10 cellular contexts compared by ENCODE assay signal in the genomic region with DNA sequence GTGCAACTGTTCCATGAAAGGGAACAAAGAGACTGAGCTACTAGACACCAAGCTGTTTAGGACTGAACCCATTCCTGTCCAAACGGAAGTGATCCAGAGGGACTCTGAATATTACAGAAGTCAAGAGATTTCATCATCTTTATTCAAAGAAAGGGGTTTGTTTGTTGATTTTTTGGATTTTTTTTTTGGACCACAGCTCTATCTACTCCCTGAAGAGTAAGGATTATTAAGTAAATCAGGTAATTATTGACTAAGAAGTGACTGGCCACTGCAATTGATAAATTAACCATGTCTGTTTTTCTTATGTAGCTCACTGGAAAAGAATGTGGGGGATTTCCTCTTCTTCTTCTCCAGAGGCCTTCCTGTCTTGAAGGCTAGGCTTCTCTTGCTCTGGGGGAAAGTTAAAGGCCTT.
DNase-seq lines count a peak whose midpoint lies in the region; ATAC-seq and TF ChIP-seq lines count a peak whose summit lies in the region.
"Had no signal": no experiment of that assay in that cellular context is flagged by ENCODE, and none has a peak within 500 bp of the region (broad histone marks: within the 10 kb centered on the region; RNA-seq: fewer than 3 reads in every experiment).

No MANE protein-coding gene starts in this region.

- H3K27ac Mint-ChIP-seq in mesothelial cell of epicardium: peak overlapping the region; percentile 99

- H2AFZ ChIP-seq in IMR-90 (replicated peaks; ENCODE audit: low read length, poor library complexity) (peak overlapping the region; percentile 79), OCI-LY7 (ENCODE audit: low read length) (no peak overlapping the region)

- H2BK5ac ChIP-seq in IMR-90 (ENCODE audit: low read depth, low read length, poor library complexity, severe bottlenecking): peak overlapping the region; percentile 100

- dilution Hi-C loops in IMR-90 (cut with HindIII; ENCODE audit: low sequenced_read_pairs, unreplicated experiment): no loop called here

- H2BK120ac ChIP-seq in IMR-90 (ENCODE audit: low read depth, low read length): peak overlapping the region; percentile 100

- no peaks in the 10 kb centered on the region for H3K9me3 ChIP-seq in A673 (ENCODE audit: low read depth, low read length, poor library complexity, severe bottlenecking)
- H3K9me3 ChIP-seq in IMR-90 (ENCODE audit: control insufficient read depth, insufficient read depth, low read length): no peaks in the 10 kb centered on the region
- no peaks in the 10 kb centered on the region for H3K9me3 ChIP-seq in OCI-LY7 (ENCODE audit: low read length)
- H3K9me3 ChIP-seq: BE2C had no signal

- intact Hi-C loops in A673 (cut with micrococcal nuclease; ENCODE audit: unreplicated experiment): no loop called here
- intact Hi-C loops in IMR-90 (cut with micrococcal nuclease): loop anchor here (2.0 to 10.0 kb wide), 3 partner anchors 33 to 147 kb away; partner anchors contain the start of gene TPM1
- intact Hi-C loops in OCI-LY7 (cut with micrococcal nuclease; ENCODE audit: unreplicated experiment): no loop called here

- peak overlapping the region; percentile 80 for H3K9ac ChIP-seq in IMR-90 (ENCODE audit: low read depth, low read length)

- peak overlapping the region; percentile 97 for H3K56ac ChIP-seq in IMR-90 (ENCODE audit: extremely low read depth, insufficient read depth, low read length)

- peak overlapping the region; percentile 99 for H2BK15ac ChIP-seq in IMR-90 (ENCODE audit: low read depth, low read length)

- TF ChIP-seq POLR2A in IMR-90 (IDR thresholded peaks at IDR 0.05; ENCODE audit: low read depth, low read length): no peak

- peak overlapping the region; percentile 96 for H3K23ac ChIP-seq in IMR-90 (ENCODE audit: low read depth, low read length)

- H3K36me3 Mint-ChIP-seq in mesothelial cell of epicardium: no peaks in the 10 kb centered on the region

- H2AK5ac ChIP-seq in IMR-90 (ENCODE audit: low read depth, low read length): peak overlapping the region; percentile 100

- DNase-seq in A673 (ENCODE audit: low spot score) (peak; percentile 18), IMR-90 (peak; percentile 95), dedifferentiated amniotic fluid mesenchymal stem cell (ENCODE audit: extremely low spot score) (peak; percentile 69), mesothelial cell of epicardium (ENCODE audit: low spot score in 2 of 2, unreplicated experiment in 2 of 2) (no peak), UCSD-AML1 (lab: John Stamatoyannopoulos, UW; ENCODE audit: unreplicated experiment) (no peak), OCI-LY7 (ENCODE audit: low spot score) (no peak)
- no peak for DNase-seq in stimulated activated CD4-positive, alpha-beta T cell treated with anti-CD3 and anti-CD28 coated beads, Interleukin-1b, Interleukin-23, amount 100 ng/mL, for 48 hours
- DNase-seq: BE2C, hippocampal formation had no signal

- no peaks in the 10 kb centered on the region; the same call in 1 of the 2 replicates for H4K20me1 ChIP-seq in IMR-90 (ENCODE audit: insufficient read depth, low read length)
- H4K20me1 ChIP-seq in OCI-LY7 (ENCODE audit: insufficient read depth, low read length): no peaks in the 10 kb centered on the region

- peaks cover 63% of the 10 kb centered on the region for H3K4me1 Mint-ChIP-seq in mesothelial cell of epicardium

- no peaks in the 10 kb centered on the region for H3K36me3 ChIP-seq in A673 (ENCODE audit: insufficient read depth, low read length, poor library complexity, severe bottlenecking)
- H3K36me3 ChIP-seq in IMR-90 (ENCODE audit: control insufficient read depth, insufficient read depth, low read length): no peaks in the 10 kb centered on the region
- no peaks in the 10 kb centered on the region for H3K36me3 ChIP-seq in OCI-LY7 (ENCODE audit: insufficient read depth, low read length)
- H3K36me3 ChIP-seq: BE2C had no signal

- no peaks in the 10 kb centered on the region for H3K27me3 ChIP-seq in A673 (replicated peaks; ENCODE audit: insufficient read depth, low read depth, low read length, poor library complexity)
- H3K27me3 ChIP-seq in IMR-90 (ENCODE audit: control insufficient read depth, insufficient read depth, low read length): no peaks in the 10 kb centered on the region
- H3K27me3 ChIP-seq: BE2C had no signal

- BruUV-seq in A673 (replicated peaks; lab: Mats Ljungman, UMichigan) (no TSS peak), IMR-90 (replicated peaks; lab: Mats Ljungman, UMichigan) (no TSS peak), OCI-LY7 (replicated peaks; lab: Mats Ljungman, UMichigan) (no TSS peak)

- POLR2A ChIA-PET in A673 (lab: Charles Lee; ENCODE audit: low non-redundant PET): interaction anchor here (0.6 kb wide), 1 partner anchor 591 kb away, joined by 3 read pairs; no protein-coding TSS in a partner anchor
- POLR2A ChIA-PET in IMR-90 (lab: Charles Lee; ENCODE audit: unreplicated experiment): interaction anchor here (0.6 to 1.8 kb wide), 3 partner anchors 116 to 152 kb away, joined by 3 to 8 read pairs (median 8); no protein-coding TSS in a partner anchor
- POLR2A ChIA-PET in OCI-LY7 (lab: Charles Lee): no interaction called here

- peak overlapping the region; percentile 100 for H3K4ac ChIP-seq in IMR-90 (ENCODE audit: low read depth, low read length)

- peak overlapping the region; percentile 18 for H3K4me3 Mint-ChIP-seq in mesothelial cell of epicardium

- no peaks in the 10 kb centered on the region for H3K27me3 Mint-ChIP-seq in mesothelial cell of epicardium (ENCODE audit: low read depth)

- no peak for TF ChIP-seq RAD21 in IMR-90 (IDR thresholded peaks at IDR 0.05; ENCODE audit: low read length)

- no peak overlapping the region for H3K27ac ChIP-seq in A673 (ENCODE audit: low read depth, low read length, poor library complexity, severe bottlenecking)
- H3K27ac ChIP-seq in IMR-90 (ENCODE audit: insufficient read depth, low read length): peak overlapping the region; percentile 100
- no peak overlapping the region for H3K27ac ChIP-seq in OCI-LY7 (ENCODE audit: low read depth, low read length, poor library complexity, severe bottlenecking)

- H3K4me3 ChIP-seq in A673 (ENCODE audit: low read depth, low read length, poor library complexity, severe bottlenecking) (no peak overlapping the region), IMR-90 (ENCODE audit: insufficient read depth, low read depth, low read length) (no peak overlapping the region), OCI-LY7 (ENCODE audit: low read depth, low read length, poor library complexity, severe bottlenecking) (no peak overlapping the region)

- H4K8ac ChIP-seq in IMR-90 (ENCODE audit: low read depth in 2 of 2, low read length in 2 of 2): peak overlapping the region; percentile 96 to 99

- ATAC-seq in IMR-90 (ENCODE audit: low read depth): peak; percentile 22
- no peak for ATAC-seq in GM21423 (IDR thresholded peaks at IDR 0.05; ENCODE audit: unreplicated experiment)

- in situ Hi-C loops in IMR-90 (cut with MboI; ENCODE audit: low sequenced_read_pairs): loop anchor here (10.0 kb wide), 1 partner anchor 149 kb away; the partner anchor contains the start of gene TPM1

- H3K79me1 ChIP-seq in IMR-90 (ENCODE audit: low read depth in 1 of 2, low read length in 2 of 2): peaks cover 0 to 9% of the 10 kb centered on the region in 2 experiments; a peak in 2 of 4 replicates

- peak overlapping the region; percentile 99 for H3K14ac ChIP-seq in IMR-90 (replicated peaks; ENCODE audit: low read depth, low read length)

- no peaks in the 10 kb centered on the region for H3K9me2 ChIP-seq in OCI-LY7 (ENCODE audit: insufficient read depth, low read length)

- H2AK9ac ChIP-seq in IMR-90 (replicated peaks; ENCODE audit: low read depth, low read length, poor library complexity): peak overlapping the region; percentile 83

- H4K5ac ChIP-seq in IMR-90 (ENCODE audit: low read depth, low read length): peak overlapping the region; percentile 99

- H3K79me2 ChIP-seq in OCI-LY7 (ENCODE audit: insufficient read depth, low read depth, low read length): no peaks in the 10 kb centered on the region

- H3K9me3 Mint-ChIP-seq in mesothelial cell of epicardium: peaks cover 3% of the 10 kb centered on the region

- peaks cover 27% of the 10 kb centered on the region for H3K9me1 ChIP-seq in IMR-90 (ENCODE audit: insufficient read depth, low read length)

- no peak for TF ChIP-seq CTCF in A673 (conservative IDR thresholded peaks at IDR 0.05; ENCODE audit: low read depth, low read length)
- no peak for TF ChIP-seq CTCF in IMR-90 (conservative IDR thresholded peaks at IDR 0.05; ENCODE audit: low read depth, low read length)
- no peak for TF ChIP-seq CTCF in mesothelial cell of epicardium (IDR thresholded peaks at IDR 0.05; ENCODE audit: unreplicated experiment)
- no peak for TF ChIP-seq CTCF in OCI-LY7 (conservative IDR thresholded peaks at IDR 0.05; ENCODE audit: low read length)

- peak overlapping the region; percentile 99 for H2BK20ac ChIP-seq in IMR-90 (ENCODE audit: low read depth, low read length)

- H4K91ac ChIP-seq in IMR-90 (ENCODE audit: insufficient read depth, low read depth, low read length): peak overlapping the region; percentile 100

- CTCF ChIA-PET in A673 (lab: Charles Lee): no interaction called here
- CTCF ChIA-PET in IMR-90 (lab: Yijun Ruan, JAX): interaction anchor here (0.7 to 1.2 kb wide), 2 partner anchors 114 to 152 kb away, joined by 3 to 4 read pairs; no protein-coding TSS in a partner anchor
- CTCF ChIA-PET in OCI-LY7 (lab: Charles Lee; ENCODE audit: unreplicated experiment): no interaction called here

- H3K18ac ChIP-seq in IMR-90 (ENCODE audit: low read depth, low read length): peak overlapping the region; percentile 100

- peak overlapping the region; percentile 51 for H3K4me2 ChIP-seq in IMR-90 (ENCODE audit: low read depth, low read length)
- no peak overlapping the region for H3K4me2 ChIP-seq in OCI-LY7 (ENCODE audit: low read length)

- WGBS in IMR-90 (ENCODE audit: extremely low coverage in 2 of 2, insufficient read length in 1 of 2), 2 experiments: no CpG with 5 or more reads among the region's 1 CpG

- H3K4me1 ChIP-seq in A673 (ENCODE audit: insufficient read depth, low read length, poor library complexity, severe bottlenecking) (peaks cover 11% of the 10 kb centered on the region), IMR-90 (ENCODE audit: control insufficient read depth, insufficient read depth, low read length) (peaks cover 25% of the 10 kb centered on the region), OCI-LY7 (ENCODE audit: insufficient read depth, low read length, poor library complexity, severe bottlenecking) (no peaks in the 10 kb centered on the region)

TF ChIP-seq in IMR-90, 13 proteins besides CTCF, POLR2A, EP300 and RAD21 (continues in another document):
- TF ChIP-seq SMC3 (IDR thresholded peaks at IDR 0.05; ENCODE audit: low read depth, low read length) (no peak), MAZ (IDR thresholded peaks at IDR 0.05; ENCODE audit: borderline replicate concordance, low read depth, low read length) (no peak), RFX5 (IDR thresholded peaks at IDR 0.05; ENCODE audit: low read depth, low read length) (no peak)
- TF ChIP-seq, protein P1, sequence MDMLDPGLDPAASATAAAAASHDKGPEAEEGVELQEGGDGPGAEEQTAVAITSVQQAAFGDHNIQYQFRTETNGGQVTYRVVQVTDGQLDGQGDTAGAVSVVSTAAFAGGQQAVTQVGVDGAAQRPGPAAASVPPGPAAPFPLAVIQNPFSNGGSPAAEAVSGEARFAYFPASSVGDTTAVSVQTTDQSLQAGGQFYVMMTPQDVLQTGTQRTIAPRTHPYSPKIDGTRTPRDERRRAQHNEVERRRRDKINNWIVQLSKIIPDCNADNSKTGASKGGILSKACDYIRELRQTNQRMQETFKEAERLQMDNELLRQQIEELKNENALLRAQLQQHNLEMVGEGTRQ (IDR thresholded peaks at IDR 0.05; ENCODE audit: low read depth, low read length): no peak

Comparison
In these comparisons a context has a peak if more than half of its experiments do, and no peak if none do; other contexts are left out.
1. DNase-seq: peak in A673 (single experiment), IMR-90 (single experiment) and dedifferentiated amniotic fluid mesenchymal stem cell (single experiment); none in mesothelial cell of epicardium (0 of 2), stimulated activated CD4-positive, alpha-beta T cell treated with anti-CD3 and anti-CD28 coated beads, Interleukin-1b, Interleukin-23, amount 100 ng/mL, for 48 hours (single experiment), UCSD-AML1 (single experiment) and OCI-LY7 (single experiment).